ENCODE assay signal across 1 cellular context in genomic region chr7:96322373-96322695, GRCh38.
TF ChIP-seq lines count a peak whose summit lies in the region.

No MANE protein-coding gene starts in this region.

TF ChIP-seq in HepG2, 621 proteins besides CTCF, POLR2A, EP300 and RAD21 (continued from another document and continues in another):
- no peak for TF ChIP-seq CSRNP1 (CRISPR knock-in tag; IDR thresholded peaks at IDR 0.05)
- TF ChIP-seq TBX3 (IDR thresholded peaks at IDR 0.05; ENCODE audit: borderline replicate concordance) = no peak
- TF ChIP-seq AFF4 (CRISPR knock-in tag; IDR thresholded peaks at IDR 0.05) = no peak
- no peak for TF ChIP-seq AGO1 (IDR thresholded peaks at IDR 0.05; ENCODE audit: low read depth, low read length, poor library complexity, severe bottlenecking)
- TF ChIP-seq HNRNPUL1 (IDR thresholded peaks at IDR 0.05; ENCODE audit: low read depth, low read length) = no peak
- no peak for TF ChIP-seq SMARCC2 (IDR thresholded peaks at IDR 0.05)
- no peak for TF ChIP-seq MZF1 (CRISPR knock-in tag; IDR thresholded peaks at IDR 0.05; ENCODE audit: borderline replicate concordance)
- TF ChIP-seq SP4 (CRISPR knock-in tag; IDR thresholded peaks at IDR 0.05) = no peak
- no peak for TF ChIP-seq MTERF4 (CRISPR knock-in tag; IDR thresholded peaks at IDR 0.05)
- TF ChIP-seq ZNF792 (CRISPR knock-in tag; IDR thresholded peaks at IDR 0.05) = peak; percentile 18; the same call in 1 of the 2 replicates
- TF ChIP-seq NCOA5 (CRISPR knock-in tag; IDR thresholded peaks at IDR 0.05) = no peak
- no peak for TF ChIP-seq PRPF4 (IDR thresholded peaks at IDR 0.05; ENCODE audit: low read depth, low read length, poor library complexity, severe bottlenecking)
- TF ChIP-seq ZNF782 (CRISPR knock-in tag; IDR thresholded peaks at IDR 0.05; ENCODE audit: borderline replicate concordance) = 0 out of 2 replicates have a peak, but pooled peaks have one; percentile 23
- TF ChIP-seq ZNF710 (CRISPR knock-in tag; IDR thresholded peaks at IDR 0.05; ENCODE audit: borderline replicate concordance) = no peak
- no peak for TF ChIP-seq ZSCAN21 (CRISPR knock-in tag; IDR thresholded peaks at IDR 0.05; ENCODE audit: borderline replicate concordance)
- 0 out of 2 replicates have a peak, but pooled peaks have one; percentile 18 for TF ChIP-seq ZNF512 (CRISPR knock-in tag; IDR thresholded peaks at IDR 0.05)
- TF ChIP-seq ZHX2 (IDR thresholded peaks at IDR 0.05; ENCODE audit: low read depth) = no peak
- no peak for TF ChIP-seq ZHX2 (CRISPR knock-in tag; IDR thresholded peaks at IDR 0.05; ENCODE audit: borderline replicate concordance)
- TF ChIP-seq ZBTB25 (CRISPR knock-in tag; IDR thresholded peaks at IDR 0.05) = no peak
- 0 out of 2 replicates have a peak, but pooled peaks have one; percentile 5 for TF ChIP-seq ZNF737 (CRISPR knock-in tag; IDR thresholded peaks at IDR 0.05; ENCODE audit: borderline replicate concordance)
- TF ChIP-seq ZNF768 (CRISPR knock-in tag; IDR thresholded peaks at IDR 0.05) = no peak
- TF ChIP-seq MXD4 (CRISPR knock-in tag; IDR thresholded peaks at IDR 0.05) = peak; percentile 4; the same call in 1 of the 2 replicates
- 0 out of 2 replicates have a peak, but pooled peaks have one; percentile 2 for TF ChIP-seq AKAP8 (CRISPR knock-in tag; IDR thresholded peaks at IDR 0.05)
- TF ChIP-seq BHLHE40 (IDR thresholded peaks at IDR 0.05; ENCODE audit: low read length) = no peak
- 0 out of 2 replicates have a peak, but pooled peaks have one; percentile 0 for TF ChIP-seq REPIN1 (CRISPR knock-in tag; IDR thresholded peaks at IDR 0.05; ENCODE audit: borderline replicate concordance, low read depth)
- no peak for TF ChIP-seq ZNF275 (CRISPR knock-in tag; IDR thresholded peaks at IDR 0.05; ENCODE audit: borderline replicate concordance)
- TF ChIP-seq HNF4G (IDR thresholded peaks at IDR 0.05; ENCODE audit: borderline replicate concordance, low read depth, low read length) = no peak
- no peak for TF ChIP-seq HNF4G (CRISPR knock-in tag; IDR thresholded peaks at IDR 0.05; ENCODE audit: borderline replicate concordance, low read depth)
- no peak; the same call in 1 of the 2 replicates for TF ChIP-seq ZNF878 (CRISPR knock-in tag; IDR thresholded peaks at IDR 0.05)
- TF ChIP-seq PBX2 (CRISPR knock-in tag; IDR thresholded peaks at IDR 0.05) = no peak
- TF ChIP-seq ONECUT2 (CRISPR knock-in tag; IDR thresholded peaks at IDR 0.05) = no peak
- no peak for TF ChIP-seq UBTF (CRISPR knock-in tag; IDR thresholded peaks at IDR 0.05)
- TF ChIP-seq NPAS2 (CRISPR knock-in tag; IDR thresholded peaks at IDR 0.05; ENCODE audit: borderline replicate concordance) = no peak
- no peak for TF ChIP-seq TEAD3 (CRISPR knock-in tag; optimal IDR thresholded peaks at IDR 0.05; ENCODE audit: borderline replicate concordance)
- no peak for TF ChIP-seq SOX5 (CRISPR knock-in tag; IDR thresholded peaks at IDR 0.05; ENCODE audit: borderline replicate concordance)
- TF ChIP-seq ZNF12 (CRISPR knock-in tag; IDR thresholded peaks at IDR 0.05) = no peak
